9 cellular contexts compared by ENCODE assay signal in the genomic region with DNA sequence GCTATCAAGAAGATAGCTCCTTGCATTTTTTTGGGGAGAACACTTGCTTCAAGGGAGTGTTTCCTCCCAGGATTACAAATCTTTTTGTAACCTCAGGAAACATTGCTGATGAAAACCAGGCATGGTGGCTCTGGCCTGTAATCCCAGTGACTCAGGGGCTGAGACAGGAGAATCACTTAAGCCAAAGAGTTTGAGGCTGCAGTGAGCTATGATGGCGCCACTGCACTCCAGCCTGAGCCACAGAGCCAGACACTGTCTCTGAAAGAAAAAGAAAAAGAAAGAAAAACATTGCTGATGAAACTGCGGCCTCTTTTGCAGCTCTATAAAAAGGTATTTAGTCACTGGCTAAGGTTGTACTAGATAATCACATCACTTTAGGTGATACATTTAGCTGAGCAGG. TPM values are rescaled to one million over a fixed set of nuclear protein-coding genes. Genes with fewer than 3 reads are reported as not detected.
A peak's percentile ranks its signal among the peaks of the same experiment; 100 is the strongest.
DNase-seq lines count a peak whose midpoint lies in the region; FAIRE-seq and TF ChIP-seq lines count a peak whose summit lies in the region.
"Had no signal": no experiment of that assay in that cellular context is flagged by ENCODE, and none has a peak within 500 bp of the region (broad histone marks: within the 10 kb centered on the region; RNA-seq: fewer than 3 reads in every experiment).

No MANE protein-coding gene starts in this region.

- TF ChIP-seq CTCF in spleen (IDR thresholded peaks at IDR 0.05 in 8 of 11, conservative IDR thresholded peaks at IDR 0.05 in 3 of 11): no peak

- H3K27me3 ChIP-seq in spleen (replicated peaks in 1 of 7): no peaks in the 10 kb centered on the region
- H3K27me3 ChIP-seq in small intestine (ENCODE audit: control insufficient read depth in 2 of 2, insufficient read depth in 2 of 2, low read length in 2 of 2): no peaks in the 10 kb centered on the region
- no peaks in the 10 kb centered on the region for H3K27me3 ChIP-seq in HAP-1 (ENCODE audit: low read depth)

- H3K4me1 ChIP-seq in spleen (peaks cover 7 to 45% (median 32%) of the 10 kb centered on the region in 6 donors), small intestine (ENCODE audit: control insufficient read depth in 2 of 2, insufficient read depth in 1 of 2, low read depth in 1 of 2, low read length in 1 of 2) (no peaks in the 10 kb centered on the region), HAP-1 (peaks cover 8% of the 10 kb centered on the region)

- H3K9me3 ChIP-seq in spleen (peaks cover 0 to 22% (median 13%) of the 10 kb centered on the region in 8 donors), small intestine (ENCODE audit: control insufficient read depth, low read depth) (no peaks in the 10 kb centered on the region), HAP-1 (0 out of 2 replicates have a peak, but pooled peaks cover 2% of the 10 kb centered on the region)

- H3K27ac ChIP-seq in epithelial cell of prostate (peak overlapping the region; percentile 92), spleen (peak overlapping the region; percentile 89 to 98 (median 96)), small intestine (ENCODE audit: low read depth in 1 of 2, low read length in 1 of 2) (peak overlapping the region in 1 of 2 donors; percentile 9)

- H3K36me3 ChIP-seq in spleen (no peaks in the 10 kb centered on the region), small intestine (ENCODE audit: control insufficient read depth in 2 of 2, insufficient read depth in 2 of 2, low read length in 2 of 2) (no peaks in the 10 kb centered on the region), HAP-1 (replicated peaks) (no peaks in the 10 kb centered on the region)

- TF ChIP-seq POLR2A in spleen (IDR thresholded peaks at IDR 0.05): no peak

- WGBS in spleen, 5 donors: 71 to 88% (median 85%) methylated on average over 2 of the region's 2 CpGs
- 77 to 89% (median 84%) methylated on average over 2 of the region's 2 CpGs for WGBS in small intestine, 3 donors

- intact Hi-C loops in spleen (cut with DNase I; ENCODE audit: low total_unique reads): no loop called here

- H3K4me3 ChIP-seq in spleen (no peak overlapping the region), small intestine (ENCODE audit: low read depth in 1 of 2, low read length in 2 of 2) (no peak overlapping the region), HAP-1 (no peak overlapping the region)

- in situ Hi-C loops in HAP-1 (cut with MboI; ENCODE audit: low sequenced_read_pairs): no loop called here

- DNase-seq in NCI-H510A treated with DMSO at 0.1 percent for 48 hours (lab: John Stamatoyannopoulos, UW) (peak; percentile 54), NCI-H510A (lab: John Stamatoyannopoulos, UW) (no peak), OCI-M1 (lab: John Stamatoyannopoulos, UW) (peak; percentile 75), epithelial cell of prostate (ENCODE audit: low read depth, low spot score) (no peak), spleen (no peak), small intestine (no peak), amniotic stem cell (lab: John Stamatoyannopoulos, UW) (no peak), HAP-1 (ENCODE audit: low spot score in 2 of 2) (no peak)

- FAIRE-seq in small intestine (lab: Jason Lieb, UNC): no peak
- FAIRE-seq: H54 had no signal

RNA-seq across cellular contexts. Expression of gene RNU1-2, which starts 7.3 kb away (rescaled TPM):
- total RNA-seq in spleen: 1,000 to 10,000 TPM in 4 of 7 donors, under 1 TPM in 3; under 0.01 to 8,075 (median 6,234) TPM
- polyA plus RNA-seq in spleen: not detected
- not detected for polyA plus RNA-seq in small intestine

RNA-seq across cellular contexts. Expression of gene CROCC, which starts 18.7 kb away (rescaled TPM):
- total RNA-seq in spleen: 10 to 100 TPM; 19.0 to 41.9 (median 31.0) TPM
- polyA plus RNA-seq in spleen: 10 to 100 TPM; 14.5 to 55.4 (median 27.5) TPM
- polyA plus RNA-seq in small intestine: 10 to 100 TPM in 1 of 3 donors, 1 to 10 TPM in 2; 2.7 to 13.3 (median 7.2) TPM

Comparison
In these comparisons a context has a peak if more than half of its experiments do, and no peak if none do; other contexts are left out.
1. DNase-seq: peak in NCI-H510A treated with DMSO at 0.1 percent for 48 hours (single experiment) and OCI-M1 (single experiment); none in NCI-H510A (single experiment), epithelial cell of prostate (single experiment), spleen (single experiment), small intestine (single experiment), amniotic stem cell (single experiment) and HAP-1 (0 of 2).